8 cellular contexts compared by ENCODE assay signal in the genomic region with DNA sequence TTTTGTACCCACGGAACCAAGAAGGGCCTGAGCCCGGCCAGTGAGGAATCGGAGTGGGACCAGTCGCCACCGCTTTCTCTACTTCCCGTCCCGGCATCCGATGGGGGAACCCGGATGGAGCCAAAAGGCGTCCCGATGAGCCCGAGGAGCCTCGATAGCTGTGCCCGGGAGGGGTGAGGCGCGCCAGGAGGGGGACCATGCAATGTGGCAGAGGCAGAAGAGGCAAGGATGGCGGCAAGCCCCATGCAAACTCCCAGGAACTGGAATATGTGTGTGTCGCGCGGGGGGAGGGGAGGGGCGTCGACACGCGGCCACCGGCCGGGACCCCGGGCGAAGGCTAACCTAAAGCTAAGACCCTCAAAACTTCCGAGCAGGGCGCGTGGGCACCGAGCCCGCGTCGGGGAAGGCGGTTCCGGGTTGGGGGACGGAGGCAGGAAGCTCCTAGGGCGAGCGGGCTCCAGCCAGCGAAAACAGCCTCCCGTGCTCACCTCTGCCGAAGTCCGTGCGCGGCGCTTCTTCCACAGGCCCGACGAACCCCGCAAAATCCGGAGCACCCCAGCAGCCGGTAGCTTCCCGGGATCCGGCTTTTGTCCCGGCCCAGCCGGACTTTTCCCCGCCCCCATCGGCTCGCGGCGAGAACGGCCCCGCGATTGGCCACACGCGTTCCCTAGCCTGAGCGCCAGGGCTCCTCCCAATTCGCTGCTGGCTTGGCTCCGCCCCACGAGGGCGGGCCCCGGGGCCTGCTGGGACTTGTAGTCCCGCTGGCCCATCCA. TPM values are rescaled to one million over a fixed set of nuclear protein-coding genes. Genes with fewer than 3 reads are reported as not detected.
A peak's percentile ranks its signal among the peaks of the same experiment; 100 is the strongest.
DNase-seq lines count a peak whose midpoint lies in the region; ATAC-seq, FAIRE-seq and TF ChIP-seq lines count a peak whose summit lies in the region.

A gene (minus strand): TSS at position 560 of the 773 bp plus-strand sequence. CDS start 5,078 bp downstream, outside the sequence.

- FAIRE-seq in astrocyte (lab: Jason Lieb, UNC) = no peak

- TF ChIP-seq CTCF in astrocyte (IDR thresholded peaks at IDR 0.05; ENCODE audit: insufficient read depth, low read depth, low read length) = no peak

- H3K27me3 ChIP-seq in astrocyte (ENCODE audit: insufficient read depth, low read length) = no peaks in the 10 kb centered on the region

- H3K27ac ChIP-seq in astrocyte (ENCODE audit: low read depth, low read length) = peak within 1 kb of the TSS; percentile 85

- peaks cover 50% of the 10 kb centered on the region for H4K20me1 ChIP-seq in astrocyte (ENCODE audit: insufficient read depth, low read length)

- peaks cover 45% of the 10 kb centered on the region for H3K4me1 ChIP-seq in astrocyte (ENCODE audit: insufficient read depth, low read length)

- no peaks in the 10 kb centered on the region for H3K9me3 Mint-ChIP-seq in astrocyte (ENCODE audit: unreplicated experiment)

- peak within 1 kb of the TSS; percentile 98 for H2AFZ ChIP-seq in astrocyte (ENCODE audit: low read depth, low read length)

- TF ChIP-seq POLR2A in GM15510 (IDR thresholded peaks at IDR 0.05; ENCODE audit: borderline replicate concordance, extremely low read depth, insufficient read length) = peak; percentile 93

- H3K9ac ChIP-seq in astrocyte (ENCODE audit: low read length) = peak within 1 kb of the TSS; percentile 95

- peak; percentile 95 for ATAC-seq in HG02885 (IDR thresholded peaks at IDR 0.05; ENCODE audit: poor library complexity, unreplicated experiment)

- H3K4me1 Mint-ChIP-seq in astrocyte (ENCODE audit: low read depth, unreplicated experiment) = peaks cover 33% of the 10 kb centered on the region

- peak within 1 kb of the TSS; percentile 98 for H3K4me2 ChIP-seq in astrocyte (ENCODE audit: low read length)

- H3K79me2 ChIP-seq in astrocyte (ENCODE audit: insufficient read depth, low read length) = peaks cover 53% of the 10 kb centered on the region

- no peaks in the 10 kb centered on the region for H3K9me3 ChIP-seq in astrocyte (ENCODE audit: insufficient read depth, low read depth, low read length)

- peak within 1 kb of the TSS; percentile 70 for H3K27ac Mint-ChIP-seq in astrocyte (ENCODE audit: unreplicated experiment)

- no peaks in the 10 kb centered on the region for H3K27me3 Mint-ChIP-seq in astrocyte (ENCODE audit: low read depth, unreplicated experiment)

- peaks cover 7% of the 10 kb centered on the region for H3K36me3 Mint-ChIP-seq in astrocyte (ENCODE audit: low read depth, unreplicated experiment)

- H3K4me3 ChIP-seq in astrocyte (ENCODE audit: insufficient read depth, low read depth, low read length) = peak within 1 kb of the TSS; percentile 90

- no peaks in the 10 kb centered on the region for H3K36me3 ChIP-seq in astrocyte (ENCODE audit: insufficient read depth, low read length)

- H3K4me3 Mint-ChIP-seq in astrocyte (ENCODE audit: unreplicated experiment) = peak within 1 kb of the TSS; percentile 90

- DNase-seq in NCI-H187 (lab: John Stamatoyannopoulos, UW) (peak; percentile 94 to 95), T-helper 22 cell (ENCODE audit: low read depth) (peak; percentile 91), astrocyte (ENCODE audit: low read depth) (peak; percentile 84), hepatic stellate cell (ENCODE audit: low spot score) (peak; percentile 71), renal cortical epithelial cell (ENCODE audit: low read depth) (peak; percentile 88), epidermal melanocyte (ENCODE audit: insufficient read length, low spot score) (no peak)

RNA-seq across cellular contexts. Expression of the gene that starts here (rescaled TPM):
- total RNA-seq in astrocyte = 296 and 326 TPM in 2 replicates
- total RNA-seq in renal cortical epithelial cell = 343 and 387 TPM in 2 replicates
